Comparison of ENCODE assay signal across 1 cellular context in the genomic region with DNA sequence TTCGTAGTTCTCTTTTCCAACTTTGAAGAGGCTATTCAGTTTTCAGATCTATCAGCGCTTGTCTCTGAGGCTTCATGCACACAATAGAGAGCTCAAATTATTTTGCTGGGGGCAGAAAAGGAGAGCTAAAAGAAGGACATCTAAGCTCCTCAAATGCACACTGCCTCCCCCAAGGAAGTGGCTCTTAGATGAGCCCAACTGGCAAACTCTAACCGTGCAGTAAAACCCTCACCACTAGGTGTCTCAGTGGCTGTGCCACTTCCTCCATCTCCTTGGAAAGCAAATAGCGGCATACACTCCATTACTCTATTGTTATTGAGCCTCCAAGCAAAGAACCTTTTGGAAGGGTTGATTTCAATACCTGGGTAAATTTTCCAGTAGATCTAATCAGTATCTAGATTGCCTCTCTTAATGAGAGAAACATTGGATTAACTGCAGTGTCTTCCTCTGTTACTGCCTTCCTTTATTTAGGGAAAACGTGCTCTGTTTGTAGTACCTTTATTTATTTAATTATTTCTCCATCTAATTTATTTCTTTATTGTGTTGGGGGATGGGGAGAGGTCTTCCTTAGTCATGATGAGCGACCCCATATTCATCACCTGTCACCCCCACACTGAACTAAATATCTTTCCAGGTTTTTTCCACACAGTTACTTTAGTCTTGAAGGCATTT.
TF ChIP-seq lines count a peak whose summit lies in the region.

No MANE protein-coding gene starts in this region.

TF ChIP-seq in HEK293, 187 proteins besides CTCF, POLR2A, EP300 and RAD21 (continued from another document):
- peak; percentile 95 for TF ChIP-seq PRDM10 (tag by site-specific recombination; IDR thresholded peaks at IDR 0.05)
- TF ChIP-seq ZNF274 (IDR thresholded peaks at IDR 0.05; ENCODE audit: low read length) = no peak
- no peak for TF ChIP-seq ZNF274 (tag by site-specific recombination; IDR thresholded peaks at IDR 0.05; ENCODE audit: borderline replicate concordance)
- no peak for TF ChIP-seq ZNF561 (tag by site-specific recombination; IDR thresholded peaks at IDR 0.05; ENCODE audit: borderline replicate concordance)
- no peak for TF ChIP-seq ZNF747 (tag by site-specific recombination; IDR thresholded peaks at IDR 0.05)
- TF ChIP-seq ZNF239 (tag by site-specific recombination; IDR thresholded peaks at IDR 0.05) = no peak
- TF ChIP-seq, protein P1, sequence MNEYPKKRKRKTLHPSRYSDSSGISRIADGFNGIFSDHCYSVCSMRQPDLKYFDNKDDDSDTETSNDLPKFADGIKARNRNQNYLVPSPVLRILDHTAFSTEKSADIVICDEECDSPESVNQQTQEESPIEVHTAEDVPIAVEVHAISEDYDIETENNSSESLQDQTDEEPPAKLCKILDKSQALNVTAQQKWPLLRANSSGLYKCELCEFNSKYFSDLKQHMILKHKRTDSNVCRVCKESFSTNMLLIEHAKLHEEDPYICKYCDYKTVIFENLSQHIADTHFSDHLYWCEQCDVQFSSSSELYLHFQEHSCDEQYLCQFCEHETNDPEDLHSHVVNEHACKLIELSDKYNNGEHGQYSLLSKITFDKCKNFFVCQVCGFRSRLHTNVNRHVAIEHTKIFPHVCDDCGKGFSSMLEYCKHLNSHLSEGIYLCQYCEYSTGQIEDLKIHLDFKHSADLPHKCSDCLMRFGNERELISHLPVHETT (tag by site-specific recombination; IDR thresholded peaks at IDR 0.05) = no peak
- TF ChIP-seq BCL6B (tag by site-specific recombination; IDR thresholded peaks at IDR 0.05) = no peak; the same call in 1 of the 2 replicates
- no peak for TF ChIP-seq ZNF843 (tag by site-specific recombination; IDR thresholded peaks at IDR 0.05)
- no peak for TF ChIP-seq ZNF704 (tag by site-specific recombination; IDR thresholded peaks at IDR 0.05)
- no peak for TF ChIP-seq ZNF596 (tag by site-specific recombination; IDR thresholded peaks at IDR 0.05)
